Comparison of ENCODE assay signal across 9 cellular contexts in the genomic region with DNA sequence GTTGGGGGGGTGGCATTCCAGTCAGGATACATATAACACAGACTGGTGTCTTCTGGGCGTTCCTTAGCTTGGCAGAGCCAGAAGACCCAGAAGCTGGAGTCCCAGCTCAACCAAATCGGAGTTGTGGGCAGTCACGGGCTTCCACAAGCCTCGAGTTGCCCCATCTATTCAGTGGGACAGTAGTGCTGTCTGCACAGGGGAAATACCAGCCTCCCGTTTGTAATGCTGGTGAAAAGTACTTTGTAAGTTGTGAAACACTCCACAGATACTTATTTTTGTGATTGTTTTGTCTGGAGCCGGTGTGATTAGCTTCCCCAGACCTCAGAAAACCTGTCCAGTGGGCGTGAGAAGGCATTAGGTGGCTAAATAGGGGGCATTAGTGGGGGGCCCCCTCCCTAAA. TPM values are rescaled to one million over a fixed set of nuclear protein-coding genes. Genes with fewer than 3 reads are reported as not detected.
A peak's percentile ranks its signal among the peaks of the same experiment; 100 is the strongest.
DNase-seq lines count a peak whose midpoint lies in the region; ATAC-seq, FAIRE-seq and TF ChIP-seq lines count a peak whose summit lies in the region.
"Had no signal": no experiment of that assay in that cellular context is flagged by ENCODE, and none has a peak within 500 bp of the region (broad histone marks: within the 10 kb centered on the region; RNA-seq: fewer than 3 reads in every experiment).

No MANE protein-coding gene starts in this region.

- H3K9me3 ChIP-seq in Karpas-422 (ENCODE audit: low read length), result no peaks in the 10 kb centered on the region
- H3K9me3 ChIP-seq in effector memory CD4-positive, alpha-beta T cell (ENCODE audit: control insufficient read depth, low read length), result no peaks in the 10 kb centered on the region
- H3K9me3 ChIP-seq in skeletal muscle satellite cell (replicated peaks; ENCODE audit: low read length), result no peaks in the 10 kb centered on the region

- H3K4me3 ChIP-seq in Karpas-422 (ENCODE audit: low read length), result peak overlapping the region; percentile 99
- peak overlapping the region; percentile 30 for H3K4me3 ChIP-seq in effector memory CD4-positive, alpha-beta T cell (ENCODE audit: insufficient read depth, low read depth, low read length, poor library complexity, severe bottlenecking)
- peak overlapping the region; percentile 55 for H3K4me3 ChIP-seq in skeletal muscle satellite cell (ENCODE audit: low read length)

- H3K9ac ChIP-seq in Karpas-422 (ENCODE audit: low read length) (peak overlapping the region; percentile 100), skeletal muscle satellite cell (ENCODE audit: low read depth, low read length) (peak overlapping the region; percentile 87)

- peak overlapping the region; percentile 95 for H3K27ac ChIP-seq in Karpas-422 (ENCODE audit: low read length)
- peak overlapping the region; percentile 56 for H3K27ac ChIP-seq in effector memory CD4-positive, alpha-beta T cell (ENCODE audit: insufficient read depth, low read length, poor library complexity, severe bottlenecking)

- peaks cover 65% of the 10 kb centered on the region for H3K4me1 ChIP-seq in Karpas-422 (ENCODE audit: low read length)
- peaks cover 26% of the 10 kb centered on the region for H3K4me1 ChIP-seq in effector memory CD4-positive, alpha-beta T cell (ENCODE audit: control insufficient read depth, insufficient read depth, low read length, poor library complexity, severe bottlenecking)
- H3K4me1 ChIP-seq in skeletal muscle satellite cell (ENCODE audit: control insufficient read depth, insufficient read depth, low read length), result peaks cover 48% of the 10 kb centered on the region

- peak; percentile 14 for ATAC-seq in GM19452 (IDR thresholded peaks at IDR 0.05; ENCODE audit: unreplicated experiment)
- ATAC-seq in HG03095 (IDR thresholded peaks at IDR 0.05; ENCODE audit: unreplicated experiment), result no peak
- ATAC-seq in GM21390 (IDR thresholded peaks at IDR 0.05; ENCODE audit: unreplicated experiment), result no peak

- peaks cover 88% of the 10 kb centered on the region for H3K79me2 ChIP-seq in Karpas-422 (ENCODE audit: low read length)

- FAIRE-seq in D721Med (lab: Jason Lieb, UNC), result no peak

- H2AFZ ChIP-seq in Karpas-422 (ENCODE audit: low read length), result no peak overlapping the region; the same call in 1 of the 2 replicates

- H3K9me2 ChIP-seq in Karpas-422 (replicated peaks; ENCODE audit: insufficient read depth, low read length), result no peaks in the 10 kb centered on the region

- H3K36me3 ChIP-seq in Karpas-422 (ENCODE audit: insufficient read depth, low read length), result no peaks in the 10 kb centered on the region
- H3K36me3 ChIP-seq in effector memory CD4-positive, alpha-beta T cell (ENCODE audit: control insufficient read depth, insufficient read depth, low read length), result peaks cover 17% of the 10 kb centered on the region
- H3K36me3 ChIP-seq in skeletal muscle satellite cell (ENCODE audit: insufficient read depth, low read length), result peaks cover 7% of the 10 kb centered on the region

- H3K27me3 ChIP-seq in Karpas-422 (ENCODE audit: low read length) (no peaks in the 10 kb centered on the region), skeletal muscle satellite cell (ENCODE audit: control insufficient read depth, insufficient read depth, low read length) (no peaks in the 10 kb centered on the region)
- H3K27me3 ChIP-seq in effector memory CD4-positive, alpha-beta T cell (replicated peaks; ENCODE audit: control insufficient read depth, insufficient read depth, low read length, poor library complexity, severe bottlenecking), result no peaks in the 10 kb centered on the region

- peaks cover 13% of the 10 kb centered on the region; the same call in 1 of the 2 replicates for H4K20me1 ChIP-seq in Karpas-422 (ENCODE audit: insufficient read depth, low read depth, low read length)

- DNase-seq in Karpas-422 (peak; percentile 57), D721Med (ENCODE audit: insufficient read length, low spot score) (no peak)
- no peak for DNase-seq in effector memory CD4-positive, alpha-beta T cell
- no peak for DNase-seq in activated CD4-positive, alpha-beta T cell treated with anti-CD3 and anti-CD28 coated beads, Interleukin-2, amount 50 U/mL, for 48 hours
- DNase-seq: cortex of kidney had no signal

- H3K4me2 ChIP-seq in Karpas-422 (ENCODE audit: low read depth, low read length, poor library complexity, severe bottlenecking) (peak overlapping the region; percentile 99), skeletal muscle satellite cell (ENCODE audit: low read length) (peak overlapping the region; percentile 93)

- no peak for TF ChIP-seq CTCF in D721Med (IDR thresholded peaks at IDR 0.05; ENCODE audit: insufficient read depth, missing control alignments)

RNA-seq across cellular contexts. Expression of a gene that starts 13.6 kb away (rescaled TPM):
- 59.4 and 106 TPM in 2 replicates for total RNA-seq in Karpas-422 (2014; rRNA removed; shearing (Covaris generic); ENCODE audit: low replicate concordance)
- total RNA-seq in skeletal muscle satellite cell (2012; rRNA removed), result 42.6 and 48.1 TPM in 2 replicates

RNA-seq across cellular contexts. Expression of a gene that starts 20.6 kb away (rescaled TPM):
- total RNA-seq in Karpas-422 (2014; rRNA removed; shearing (Covaris generic); ENCODE audit: low replicate concordance), result 6.9 and 21.9 TPM in 2 replicates
- 3.9 and 5.6 TPM in 2 replicates for total RNA-seq in skeletal muscle satellite cell (2012; rRNA removed)

RNA-seq across cellular contexts. Expression of a gene that starts 30.7 kb away (rescaled TPM):
- not detected in 2 replicates for total RNA-seq in Karpas-422 (2014; rRNA removed; shearing (Covaris generic); ENCODE audit: low replicate concordance)
- total RNA-seq in skeletal muscle satellite cell (2012; rRNA removed), result not detected in 2 replicates

Comparison
In these comparisons a context has a peak if more than half of its experiments do, and no peak if none do; other contexts are left out.
1. H3K4me3 ChIP-seq: peak in every context shown above with its lines; median percentile 99 in Karpas-422; 55 in skeletal muscle satellite cell; 30 in effector memory CD4-positive, alpha-beta T cell.